Comparison of ENCODE assay signal across 8 cellular contexts in the genomic region with DNA sequence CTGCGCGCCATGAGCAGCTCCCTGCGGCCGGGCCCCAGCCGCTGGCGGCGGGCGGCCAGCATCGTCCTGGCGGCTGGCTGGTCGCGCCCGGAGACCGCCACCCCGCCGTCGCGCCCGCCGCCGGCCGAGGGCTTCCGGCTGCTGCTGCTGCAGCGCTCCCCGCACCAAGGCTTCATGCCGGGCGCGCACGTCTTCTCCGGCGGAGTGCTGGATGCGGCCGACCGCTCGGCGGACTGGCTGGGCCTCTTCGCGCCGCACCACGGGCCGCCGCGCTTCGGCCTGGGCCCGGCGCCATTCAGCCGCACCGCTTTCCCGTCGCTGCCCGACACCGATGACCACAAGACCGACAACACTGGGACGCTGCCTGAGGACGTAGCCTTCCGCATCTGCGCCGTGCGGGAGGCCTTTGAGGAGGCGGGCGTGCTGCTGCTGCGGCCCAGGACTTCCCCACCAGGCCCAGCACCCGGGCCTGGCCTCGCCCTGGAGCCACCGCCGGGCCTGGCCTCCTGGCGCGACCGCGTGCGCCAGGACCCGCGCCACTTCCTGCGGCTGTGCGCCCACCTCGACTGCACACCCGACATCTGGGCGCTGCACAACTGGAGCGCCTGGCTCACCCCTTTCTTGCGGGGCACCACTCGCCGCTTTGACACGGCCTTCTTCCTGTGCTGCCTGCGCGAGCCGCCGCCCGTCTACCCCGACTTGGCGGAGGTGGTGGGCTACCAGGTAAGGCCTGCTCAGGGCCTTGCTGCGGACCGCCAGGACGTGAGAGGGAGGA. TPM values are rescaled to one million over a fixed set of nuclear protein-coding genes. Genes with fewer than 3 reads are reported as not detected.
A peak's percentile ranks its signal among the peaks of the same experiment; 100 is the strongest.
DNase-seq lines count a peak whose midpoint lies in the region; ATAC-seq and TF ChIP-seq lines count a peak whose summit lies in the region.

No MANE protein-coding gene starts in this region.

- 3 to 7% (median 5%) methylated on average over 90 to 93 of the region's 93 CpGs for WGBS in adipose tissue, 3 donors
- 0 to 10% (median 5%) methylated on average over 25 to 93 of the region's 93 CpGs for WGBS in heart left ventricle, 4 donors

- CTCF ChIA-PET in CD8-positive, alpha-beta T cell (lab: Charles Lee), result interaction anchor here (0.6 to 1.4 kb wide), 2 partner anchors 15 to 1992 kb away, joined by 3 to 5 read pairs; no protein-coding TSS in a partner anchor

- POLR2A ChIA-PET in CD8-positive, alpha-beta T cell (lab: Charles Lee), result interaction anchor here (0.6 to 1.4 kb wide), 8 partner anchors 8 to 345 kb away, joined by 3 to 25 read pairs (median 3); a partner anchor contains a TSS

- no peaks in the 10 kb centered on the region for H3K9me3 ChIP-seq in CD8-positive, alpha-beta T cell (ENCODE audit: low read length)
- no peaks in the 10 kb centered on the region for H3K9me3 ChIP-seq in heart left ventricle

- H3K36me3 Mint-ChIP-seq in CD8-positive, alpha-beta T cell, result peaks cover 30% of the 10 kb centered on the region
- peaks cover 3% of the 10 kb centered on the region for H3K36me3 Mint-ChIP-seq in osteocyte (ENCODE audit: unreplicated experiment)

- peak overlapping the region; percentile 90 for H3K27ac Mint-ChIP-seq in CD8-positive, alpha-beta T cell
- H3K27ac Mint-ChIP-seq in osteocyte (ENCODE audit: unreplicated experiment), result peak overlapping the region; percentile 76

- H3K4me3 Mint-ChIP-seq in CD8-positive, alpha-beta T cell, result peak overlapping the region; percentile 92
- peak overlapping the region; percentile 77 for H3K4me3 Mint-ChIP-seq in osteocyte (ENCODE audit: unreplicated experiment)

- TF ChIP-seq CTCF in CD8-positive, alpha-beta T cell (IDR thresholded peaks at IDR 0.05), result no peak
- TF ChIP-seq CTCF in heart left ventricle (IDR thresholded peaks at IDR 0.05) (no peak), osteocyte (IDR thresholded peaks at IDR 0.05) (no peak)

- H3K27ac ChIP-seq in CD8-positive, alpha-beta T cell (ENCODE audit: low read depth, low read length), result peak overlapping the region; percentile 35
- H3K27ac ChIP-seq in adipose tissue (ENCODE audit: low read depth, low read length) (peak overlapping the region; percentile 62), heart left ventricle (peak overlapping the region; percentile 24 to 90 (median 84))

- H3K4me1 Mint-ChIP-seq in CD8-positive, alpha-beta T cell (ENCODE audit: low read depth), result peaks cover 58% of the 10 kb centered on the region
- peaks cover 33% of the 10 kb centered on the region for H3K4me1 Mint-ChIP-seq in osteocyte (ENCODE audit: unreplicated experiment)

- intact Hi-C loops in CD8-positive, alpha-beta T cell (cut with DNase I, micrococcal nuclease), result loop anchor here (1.0 to 10.0 kb wide), 10 partner anchors 17 to 1523 kb away; a partner anchor contains a TSS
- intact Hi-C loops in heart left ventricle (cut with DNase I), result loop anchor here in 3 of 10 donors (5.0 to 10.0 kb wide), 3 partner anchors 87 to 97 kb away; no protein-coding TSS in a partner anchor

- peak in 6 of 7 experiments; percentile 25 to 74 (median 54) for DNase-seq in CD8-positive, alpha-beta T cell
- DNase-seq in GM19240 (ENCODE audit: insufficient read length, low spot score) (peak; percentile 23), RPMI8226 (peak; percentile 61), heart left ventricle (peak; percentile 72 to 84 (median 79)), osteocyte (ENCODE audit: extremely low spot score, unreplicated experiment) (no peak), epidermal melanocyte (ENCODE audit: insufficient read length, low spot score) (no peak)

- no peaks in the 10 kb centered on the region for H3K36me3 ChIP-seq in CD8-positive, alpha-beta T cell (ENCODE audit: insufficient read depth, low read length)
- H3K36me3 ChIP-seq in heart left ventricle, result peaks cover 0 to 5% (median 0%) of the 10 kb centered on the region in 9 donors

- H3K27me3 ChIP-seq in CD8-positive, alpha-beta T cell (ENCODE audit: insufficient read depth, low read length), result no peaks in the 10 kb centered on the region
- H3K27me3 ChIP-seq in heart left ventricle, result no peaks in the 10 kb centered on the region

- H3K4me1 ChIP-seq in CD8-positive, alpha-beta T cell (ENCODE audit: insufficient read depth, low read length), result peaks cover 35% of the 10 kb centered on the region
- H3K4me1 ChIP-seq in heart left ventricle, result peaks cover 0 to 67% (median 48%) of the 10 kb centered on the region in 12 donors

- H3K9me3 Mint-ChIP-seq in CD8-positive, alpha-beta T cell, result no peaks in the 10 kb centered on the region
- no peaks in the 10 kb centered on the region for H3K9me3 Mint-ChIP-seq in osteocyte (ENCODE audit: unreplicated experiment)

- H3K27me3 Mint-ChIP-seq in CD8-positive, alpha-beta T cell (ENCODE audit: low read depth), result no peaks in the 10 kb centered on the region
- H3K27me3 Mint-ChIP-seq in osteocyte (ENCODE audit: unreplicated experiment), result no peaks in the 10 kb centered on the region

- TF ChIP-seq POLR2A in heart left ventricle (IDR thresholded peaks at IDR 0.05), result no peak

- ATAC-seq in CD8-positive, alpha-beta T cell, result peak; percentile 40
- peak; percentile 60 for ATAC-seq in HG03280 (IDR thresholded peaks at IDR 0.05; ENCODE audit: unreplicated experiment)
- ATAC-seq in heart left ventricle, result peak in 3 of 4 donors; percentile 75 to 86 (median 78)

- peak overlapping the region; percentile 60 for H3K4me3 ChIP-seq in CD8-positive, alpha-beta T cell (ENCODE audit: low read depth, low read length)
- H3K4me3 ChIP-seq in heart left ventricle, result peak overlapping the region; percentile 52 to 90 (median 78)

RNA-seq across cellular contexts. Expression of a gene that starts 0.5 kb away (rescaled TPM):
- 10 to 100 TPM; 15.3 to 18.0 TPM for total RNA-seq in CD8-positive, alpha-beta T cell
- 1 to 10 TPM; 2.9 to 6.3 (median 4.3) TPM for polyA plus RNA-seq in adipose tissue
- 10 to 100 TPM; 15.2 to 31.3 (median 20.7) TPM for total RNA-seq in heart left ventricle
- polyA plus RNA-seq in heart left ventricle, result 10 to 100 TPM; 12.5 to 13.3 TPM
- total RNA-seq in osteocyte, result 6.8 and 7.5 TPM in 2 replicates

RNA-seq across cellular contexts. Expression of a gene that starts 16.5 kb away (rescaled TPM):
- total RNA-seq in CD8-positive, alpha-beta T cell, result under 1 TPM; 0.16 to 0.31 TPM
- polyA plus RNA-seq in adipose tissue (under 1 TPM; 0.03 to 0.22 (median 0.03) TPM), heart left ventricle (1 to 10 TPM in 1 of 2 donors, under 1 TPM in 1; 0.83 to 3.4 TPM)
- total RNA-seq in heart left ventricle (10 to 100 TPM in 2 of 9 donors, 1 to 10 TPM in 7; 2.6 to 11.2 (median 4.5) TPM), osteocyte (0.37 and 0.86 TPM in 2 replicates)

RNA-seq across cellular contexts. Expression of a gene that starts 17.2 kb away (rescaled TPM):
- 10 to 100 TPM; 15.2 to 16.0 TPM for total RNA-seq in CD8-positive, alpha-beta T cell
- polyA plus RNA-seq in adipose tissue (10 to 100 TPM in 1 of 3 donors, 1 to 10 TPM in 2; 5.7 to 16.8 (median 9.5) TPM), heart left ventricle (10 to 100 TPM in 1 of 2 donors, 1 to 10 TPM in 1; 5.8 to 14.1 TPM)
- total RNA-seq in heart left ventricle (10 to 100 TPM; 14.6 to 47.5 (median 23.6) TPM), osteocyte (22.0 and 24.1 TPM in 2 replicates)

RNA-seq across cellular contexts. Expression of a gene that starts 27.4 kb away (rescaled TPM):
- total RNA-seq in CD8-positive, alpha-beta T cell, result under 1 TPM; 0.14 to 0.22 TPM
- under 1 TPM; 0.02 to 0.22 (median 0.19) TPM for polyA plus RNA-seq in adipose tissue
- total RNA-seq in heart left ventricle, result under 1 TPM in 5 of 9 donors, not detected in 4; 0.10 to 0.63 (median 0.29) TPM
- under 1 TPM in 1 of 2 donors, not detected in 1; 0.06 TPM for polyA plus RNA-seq in heart left ventricle
- 0.11 TPM in 1 of 2 replicates, not detected in the other for total RNA-seq in osteocyte

Comparison
In these comparisons a context has a peak if more than half of its experiments do, and no peak if none do; other contexts are left out.
1. DNase-seq: peak in CD8-positive, alpha-beta T cell (6 of 7), GM19240 (single experiment), RPMI8226 (single experiment) and heart left ventricle (5 of 5); none in osteocyte (single experiment) and epidermal melanocyte (single experiment).
2. Peak in every context shown above with its lines, with median percentiles within 50 percentile points of each other: ATAC-seq and H3K27ac ChIP-seq.